ENCODE assay signal across 18 cellular contexts in genomic region chr17:79622201-79622601, GRCh38. TPM values are rescaled to one million over a fixed set of nuclear protein-coding genes. Genes with fewer than 3 reads are reported as not detected.
DNase-seq lines count a peak whose midpoint lies in the region; ATAC-seq, FAIRE-seq and TF ChIP-seq lines count a peak whose summit lies in the region.
"Had no signal": no experiment of that assay in that cellular context is flagged by ENCODE, and none has a peak within 500 bp of the region (broad histone marks: within the 10 kb centered on the region; RNA-seq: fewer than 3 reads in every experiment).

No MANE protein-coding gene starts in this region.

- no peak overlapping the region for H2BK5ac ChIP-seq in H9 (ENCODE audit: insufficient read length, low read length)

- H2BK12ac ChIP-seq in H9 (ENCODE audit: insufficient read length, low read depth, low read length): no peak overlapping the region

- H3K18ac ChIP-seq in H9 (ENCODE audit: insufficient read length, low read depth, low read length): no peak overlapping the region

- TF ChIP-seq CTCF in H9 (conservative IDR thresholded peaks at IDR 0.05) (no peak), coronary artery (IDR thresholded peaks at IDR 0.05) (no peak), pancreas (IDR thresholded peaks at IDR 0.05) (no peak)

- peaks cover 26% of the 10 kb centered on the region for H3K27me3 Mint-ChIP-seq in H9 (ENCODE audit: low read depth)
- H3K27me3 Mint-ChIP-seq in immature natural killer cell (ENCODE audit: low read depth in 3 of 3): peaks cover 0 to 8% (median 2%) of the 10 kb centered on the region in 3 donors

- H3K4me1 ChIP-seq in H9 (ENCODE audit: insufficient read depth, low read length): no peaks in the 10 kb centered on the region; the same call in 1 of the 2 replicates
- H3K4me1 ChIP-seq in pancreas: no peaks in the 10 kb centered on the region

- peaks cover 5% of the 10 kb centered on the region for H4K20me1 ChIP-seq in H9 (ENCODE audit: control insufficient read depth, insufficient read depth, insufficient read length)

- H3K14ac ChIP-seq in H9 (ENCODE audit: insufficient read depth, low read length): no peak overlapping the region; the same call in 1 of the 2 replicates

- H3K9me3 ChIP-seq in H9 (ENCODE audit: control insufficient read depth, low read depth, low read length) (no peaks in the 10 kb centered on the region), pancreas (no peaks in the 10 kb centered on the region)
- H3K9me3 ChIP-seq: gastroesophageal sphincter had no signal

- no peaks in the 10 kb centered on the region for H3K23me2 ChIP-seq in H9 (ENCODE audit: insufficient read length, low read depth, low read length, poor library complexity, severe bottlenecking)

- no peak overlapping the region for H3K4me2 ChIP-seq in H9 (ENCODE audit: insufficient read depth, insufficient read length, low read length)

- peaks cover 8% of the 10 kb centered on the region in 2 experiments; a peak in 2 of 5 replicates for H3K9me3 Mint-ChIP-seq in H9
- H3K9me3 Mint-ChIP-seq in immature natural killer cell: peaks cover 0 to 2% (median 0%) of the 10 kb centered on the region in 6 donors

- H3K27ac Mint-ChIP-seq in H9 (no peak overlapping the region), immature natural killer cell (no peak overlapping the region)
- H3K27ac Mint-ChIP-seq: activated T-helper 1 cell treated with anti-CD3 and anti-CD28 coated beads, Interleukin-12 subunit alpha, Interleukin-12 subunit beta, Interleukin-2, Interleukin-4 antibody, amounts not matched to agents 30 ng/mL and 10 ng/mL and 1 ng/mL, durations not matched to agents 14 hours and 24 hours and 36 hours had no signal

- no peak overlapping the region for H2AFZ ChIP-seq in H9 (ENCODE audit: low read length)

- H3K4ac ChIP-seq in H9 (ENCODE audit: low read depth, low read length): no peak overlapping the region

- no peak overlapping the region for H3K9ac ChIP-seq in H9 (ENCODE audit: extremely low read depth, insufficient read length, low read length)

- no peaks in the 10 kb centered on the region for H3K79me1 ChIP-seq in H9 (ENCODE audit: insufficient read depth, low read depth, low read length, poor library complexity, severe bottlenecking)

- no peak overlapping the region for H2BK20ac ChIP-seq in H9 (ENCODE audit: low read depth, low read length, poor library complexity, severe bottlenecking)

- no peaks in the 10 kb centered on the region for H3K79me2 ChIP-seq in H9 (ENCODE audit: insufficient read depth, low read length)

- no peak overlapping the region for H3K23ac ChIP-seq in H9 (ENCODE audit: insufficient read length, low read depth, low read length)

- no peaks in the 10 kb centered on the region for H3K27me3 ChIP-seq in H9 (ENCODE audit: insufficient read depth, low read length)
- peaks cover 0 to 12% (median 0%) of the 10 kb centered on the region in 4 donors for H3K27me3 ChIP-seq in pancreas

- H3T11ph ChIP-seq in H9 (ENCODE audit: low read length): no peak overlapping the region

- H2BK15ac ChIP-seq in H9 (ENCODE audit: low read depth, low read length): no peak overlapping the region

- ATAC-seq in pancreas: no peak
- ATAC-seq: gastroesophageal sphincter, GM12878, PC-3 had no signal

- no peak overlapping the region for H3K56ac ChIP-seq in H9 (ENCODE audit: insufficient read length, low read depth, low read length)

- peak; percentile 39 for DNase-seq in D341Med (ENCODE audit: low spot score)
- DNase-seq in H9: peak; percentile 30
- peak; percentile 71 for DNase-seq in coronary artery (ENCODE audit: low spot score)
- peak in 4 of 6 donors; percentile 3 to 40 (median 17) for DNase-seq in pancreas
- DNase-seq in germinal center (ENCODE audit: low spot score): no peak
- DNase-seq in immature natural killer cell: no peak
- DNase-seq in NCI-H2081 treated with DMSO at 0.1 percent for 48 hours (lab: John Stamatoyannopoulos, UW): no peak
- DNase-seq: EL; MM.1S; PC-3; stimulated activated naive CD4-positive, alpha-beta T cell treated with Interleukin-2 at 50 U/mL for 16 hours had no signal

- H3K4me3 ChIP-seq in coronary artery (no peak overlapping the region), pancreas (no peak overlapping the region)
- H3K4me3 ChIP-seq: gastroesophageal sphincter, GM12878 had no signal

- no peak overlapping the region for H2AK5ac ChIP-seq in H9 (ENCODE audit: insufficient read length, low read length)

- FAIRE-seq in pancreas (lab: Jason Lieb, UNC): no peak
- FAIRE-seq: bronchial epithelial cell, GM12878, islet of Langerhans had no signal

- no peak overlapping the region for H4K91ac ChIP-seq in H9 (ENCODE audit: insufficient read length, low read depth, low read length)

- H3K27ac ChIP-seq in H9 (ENCODE audit: insufficient read length, low read depth, low read length): no peak overlapping the region
- H3K27ac ChIP-seq in coronary artery: no peak overlapping the region
- no peak overlapping the region for H3K27ac ChIP-seq in pancreas
- H3K27ac ChIP-seq: C4-2B, gastroesophageal sphincter had no signal

- intact Hi-C loops in pancreas (cut with DNase I): no loop called here

- H3K36me3 Mint-ChIP-seq in H9 (ENCODE audit: insufficient read depth in 1 of 3, low read depth in 3 of 3): peaks cover 0 to 3% (median 0%) of the 10 kb centered on the region in 3 experiments; a peak in 1 of 7 replicates
- H3K36me3 Mint-ChIP-seq in immature natural killer cell: no peaks in the 10 kb centered on the region

- no peak overlapping the region for H4K8ac ChIP-seq in H9 (replicated peaks; ENCODE audit: insufficient read length, low read depth, low read length)

- no peaks in the 10 kb centered on the region for H3K36me3 ChIP-seq in pancreas
- H3K36me3 ChIP-seq: gastroesophageal sphincter had no signal

- H2BK120ac ChIP-seq in H9 (ENCODE audit: low read depth, low read length, poor library complexity, severe bottlenecking): no peak overlapping the region

- H4K5ac ChIP-seq in H9 (ENCODE audit: insufficient read length, low read depth, low read length): no peak overlapping the region

- WGBS in H9 (ENCODE audit: extremely low coverage, insufficient read length, low lambda C conversion rate): no CpG with 5 or more reads among the region's 14 CpGs
- WGBS in pancreas, 2 donors: 28 to 32% methylated on average over 14 of the region's 14 CpGs

- H3K4me1 Mint-ChIP-seq in H9: peaks cover 23 to 34% of the 10 kb centered on the region in 2 experiments
- H3K4me1 Mint-ChIP-seq in immature natural killer cell: no peaks in the 10 kb centered on the region

- H3K4me3 Mint-ChIP-seq in H9 (no peak overlapping the region), immature natural killer cell (no peak overlapping the region)
- H3K4me3 Mint-ChIP-seq: activated T-helper 1 cell treated with anti-CD3 and anti-CD28 coated beads, Interleukin-12 subunit alpha, Interleukin-12 subunit beta, Interleukin-2, Interleukin-4 antibody, amounts not matched to agents 30 ng/mL and 10 ng/mL and 1 ng/mL, durations not matched to agents 14 hours and 24 hours and 36 hours had no signal

RNA-seq across cellular contexts. Expression of gene RBFOX3, which starts 11.3 kb away (rescaled TPM):
- total RNA-seq in H9 (2021) (10.2 and 12.4 TPM in 2 replicates), pancreas (under 1 TPM; 0.09 to 0.63 (median 0.24) TPM)
- polyA plus RNA-seq in pancreas (1 to 10 TPM; 1.0 to 2.2 TPM), immature natural killer cell (1 to 10 TPM in 1 of 3 donors, under 1 TPM in 1, not detected in 1; 0.71 to 1.0 TPM)
- total RNA-seq: activated T-helper 1 cell treated with anti-CD3 and anti-CD28 coated beads, Interleukin-12 subunit alpha, Interleukin-12 subunit beta, Interleukin-2, Interleukin-4 antibody, amounts not matched to agents 30 ng/mL and 10 ng/mL and 1 ng/mL, durations not matched to agents 14 hours and 24 hours and 36 hours; GM12878; PC-3; T-helper 1 cell treated with Interleukin-12 subunit alpha and Interleukin-12 subunit beta and Interleukin-4 antibody, amounts not matched to agents 30 ng/mL and 1 ng/mL, for 36 hours had no signal

Comparison
In these comparisons a context has a peak if more than half of its experiments do, and no peak if none do; other contexts are left out.
1. DNase-seq: peak in D341Med (single experiment), H9 (single experiment), coronary artery (single experiment) and pancreas (4 of 6); none in germinal center (single experiment), immature natural killer cell (0 of 3) and NCI-H2081 treated with DMSO at 0.1 percent for 48 hours (single experiment).